ENCODE assay signal across 1 cellular context in genomic region chr2:191935247-191935646, GRCh38.
TF ChIP-seq lines count a peak whose summit lies in the region.

No MANE protein-coding gene starts in this region.

TF ChIP-seq in GM23338, 12 proteins besides CTCF, POLR2A, EP300 and RAD21 (continued from another document):
- TF ChIP-seq ZNF462 (CRISPR knock-in tag; IDR thresholded peaks at IDR 0.05) (no peak), EZH2 (IDR thresholded peaks at IDR 0.05; ENCODE audit: low read depth, unreplicated experiment) (no peak)
